14 cellular contexts compared by ENCODE assay signal in the genomic region with DNA sequence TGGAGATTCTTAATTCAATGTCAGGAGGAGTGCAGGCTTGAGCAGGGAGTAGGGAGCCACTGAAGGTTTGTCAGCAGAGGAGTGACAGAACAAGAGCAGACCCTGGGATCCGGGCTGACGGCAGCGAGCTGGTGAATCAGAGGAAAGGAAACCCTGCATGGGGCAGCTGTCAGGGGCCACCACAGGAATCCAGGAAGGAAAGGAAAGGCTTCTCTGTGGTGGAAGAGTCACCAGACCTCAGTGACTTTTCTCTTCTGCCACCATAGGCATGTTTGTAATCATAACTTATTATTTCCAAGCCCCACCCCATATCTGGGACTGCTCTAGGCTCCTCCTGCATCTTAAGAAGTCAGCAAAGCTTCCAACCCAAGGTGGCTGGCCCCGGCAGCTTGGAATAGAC.
DNase-seq lines count a peak whose midpoint lies in the region; ATAC-seq and TF ChIP-seq lines count a peak whose summit lies in the region.
"Had no signal": no experiment of that assay in that cellular context is flagged by ENCODE, and none has a peak within 500 bp of the region (broad histone marks: within the 10 kb centered on the region; RNA-seq: fewer than 3 reads in every experiment).

No MANE protein-coding gene starts in this region.

- DNase-seq in ACHN: peak; percentile 42
- peak; percentile 43 for DNase-seq in HPDE6-E6E7 (ENCODE audit: extremely low spot score)
- peak; percentile 63 for DNase-seq in iris pigment epithelial cell (ENCODE audit: low read depth)
- no peak for DNase-seq in DMS153 treated with DMSO at 0.1 percent for 48 hours (lab: John Stamatoyannopoulos, UW; ENCODE audit: unreplicated experiment)
- no peak for DNase-seq in SK-N-DZ (ENCODE audit: low spot score)
- no peak for DNase-seq in tibial artery
- DNase-seq in hepatocyte (ENCODE audit: low spot score): no peak
- DNase-seq: activated CD8-positive, alpha-beta memory T cell treated with anti-CD3 and anti-CD28 coated beads, Interleukin-2, amount 10 ng/mL, durations not matched to agents 7 days and 5 days; C1 segment of cervical spinal cord; NCI-H1436; NCI-H774 had no signal

- H3K4me2 ChIP-seq in hepatocyte: no peak overlapping the region

- no peaks in the 10 kb centered on the region for H3K27me3 ChIP-seq in tibial artery
- H3K27me3 ChIP-seq in hepatocyte: no peaks in the 10 kb centered on the region
- H3K27me3 ChIP-seq: gastroesophageal sphincter, right atrium auricular region had no signal

- H3K4me1 Mint-ChIP-seq in activated T-helper 17 cell treated with anti-CD3 and anti-CD28 coated beads, Interleukin-2, amount 50 U/mL, for 72 hours: peaks cover 4% of the 10 kb centered on the region

- intact Hi-C loops in tibial artery (cut with DNase I; ENCODE audit: low total_unique reads): no loop called here

- H3K27ac ChIP-seq in tibial artery (no peak overlapping the region), hepatocyte (no peak overlapping the region)
- H3K27ac ChIP-seq: gastroesophageal sphincter, right atrium auricular region had no signal

- H2AFZ ChIP-seq in hepatocyte: no peak overlapping the region

- H4K20me1 ChIP-seq in hepatocyte (ENCODE audit: insufficient read depth, poor library complexity, severe bottlenecking): no peaks in the 10 kb centered on the region

- no peak overlapping the region for H3K4me3 Mint-ChIP-seq in activated T-helper 17 cell treated with anti-CD3 and anti-CD28 coated beads, Interleukin-2, amount 50 U/mL, for 72 hours
- H3K4me3 Mint-ChIP-seq: activated CD8-positive, alpha-beta memory T cell treated with anti-CD3 and anti-CD28 coated beads, Interleukin-2, amount 10 ng/mL, durations not matched to agents 7 days and 5 days had no signal

- H3K79me2 ChIP-seq in hepatocyte: no peaks in the 10 kb centered on the region

- H3K36me3 ChIP-seq in tibial artery (no peaks in the 10 kb centered on the region), hepatocyte (replicated peaks; ENCODE audit: insufficient read depth, low read depth) (no peaks in the 10 kb centered on the region)
- H3K36me3 ChIP-seq: gastroesophageal sphincter, right atrium auricular region had no signal

- no peak overlapping the region for H3K27ac Mint-ChIP-seq in activated T-helper 17 cell treated with anti-CD3 and anti-CD28 coated beads, Interleukin-2, amount 50 U/mL, for 72 hours
- H3K27ac Mint-ChIP-seq: activated CD8-positive, alpha-beta memory T cell treated with anti-CD3 and anti-CD28 coated beads, Interleukin-2, amount 10 ng/mL, durations not matched to agents 7 days and 5 days had no signal

- 68% methylated on average over 4 of the region's 4 CpGs for WGBS in hepatocyte (ENCODE audit: low lambda C conversion rate, missing lambda C conversion rate)

- H3K4me1 ChIP-seq in tibial artery (no peaks in the 10 kb centered on the region), hepatocyte (ENCODE audit: insufficient read depth) (peaks cover 6% of the 10 kb centered on the region)
- H3K4me1 ChIP-seq: gastroesophageal sphincter, right atrium auricular region had no signal

- in situ Hi-C loops in ACHN (cut with HindIII; ENCODE audit: low pct_ligation_motif_present, low pct_unique_long_range_greater_than_20kb, low sequenced_read_pairs): no loop called here

- H3K9me3 Mint-ChIP-seq in activated T-helper 17 cell treated with anti-CD3 and anti-CD28 coated beads, Interleukin-2, amount 50 U/mL, for 72 hours: peaks cover 5% of the 10 kb centered on the region

- no peaks in the 10 kb centered on the region for H3K9me2 ChIP-seq in hepatocyte (replicated peaks; ENCODE audit: insufficient read depth)

- H3K36me3 Mint-ChIP-seq in activated T-helper 17 cell treated with anti-CD3 and anti-CD28 coated beads, Interleukin-2, amount 50 U/mL, for 72 hours (ENCODE audit: low read depth): no peaks in the 10 kb centered on the region

- H3K4me3 ChIP-seq in tibial artery (no peak overlapping the region), hepatocyte (no peak overlapping the region)
- H3K4me3 ChIP-seq: gastroesophageal sphincter, right atrium auricular region had no signal

- ATAC-seq in activated T-helper 17 cell treated with anti-CD3 and anti-CD28 coated beads, Interleukin-2, amount 50 U/mL, for 72 hours (replicated peaks): peak; percentile 9
- ATAC-seq: activated CD8-positive, alpha-beta memory T cell treated with anti-CD3 and anti-CD28 coated beads, Interleukin-2, amount 10 ng/mL, durations not matched to agents 7 days and 5 days; gastroesophageal sphincter had no signal

- TF ChIP-seq CTCF in tibial artery (IDR thresholded peaks at IDR 0.05) (no peak), hepatocyte (IDR thresholded peaks at IDR 0.05; ENCODE audit: poor library complexity) (no peak)

- H3K27me3 Mint-ChIP-seq in activated T-helper 17 cell treated with anti-CD3 and anti-CD28 coated beads, Interleukin-2, amount 50 U/mL, for 72 hours: no peaks in the 10 kb centered on the region
- H3K27me3 Mint-ChIP-seq: activated CD8-positive, alpha-beta memory T cell treated with anti-CD3 and anti-CD28 coated beads, Interleukin-2, amount 10 ng/mL, durations not matched to agents 7 days and 5 days had no signal

- peaks cover 0 to 12% (median 6%) of the 10 kb centered on the region in 3 donors for H3K9me3 ChIP-seq in tibial artery
- H3K9me3 ChIP-seq in hepatocyte (ENCODE audit: low read depth): no peaks in the 10 kb centered on the region
- H3K9me3 ChIP-seq: gastroesophageal sphincter had no signal

Comparison
In these comparisons a context has a peak if more than half of its experiments do, and no peak if none do; other contexts are left out.
1. DNase-seq: peak in ACHN (single experiment), HPDE6-E6E7 (single experiment) and iris pigment epithelial cell (single experiment); none in DMS153 treated with DMSO at 0.1 percent for 48 hours (single experiment), SK-N-DZ (single experiment), tibial artery (0 of 2) and hepatocyte (single experiment).